10 cellular contexts compared by ENCODE assay signal in genomic region chr17:57612202-57613071, GRCh38.
DNase-seq lines count a peak whose midpoint lies in the region; ATAC-seq lines count a peak whose summit lies in the region.
"Had no signal": no experiment of that assay in that cellular context is flagged by ENCODE, and none has a peak within 500 bp of the region (broad histone marks: within the 10 kb centered on the region; RNA-seq: fewer than 3 reads in every experiment).

No MANE protein-coding gene starts in this region.

- H3K9me3 Mint-ChIP-seq in activated T-cell treated with anti-CD3 and anti-CD28 coated beads, Interleukin-2, amount 50 U/mL, for 4 hours: no peaks in the 10 kb centered on the region
- no peaks in the 10 kb centered on the region for H3K9me3 Mint-ChIP-seq in stimulated activated naive CD8-positive, alpha-beta T cell treated with anti-CD3 and anti-CD28 coated beads, Interleukin-15, Interleukin-2, amounts not matched to agents 100 ng/mL and 50 ng/mL, for 24 hours

- H3K4me3 Mint-ChIP-seq in activated T-cell treated with anti-CD3 and anti-CD28 coated beads, Interleukin-2, amount 50 U/mL, for 4 hours: no peak overlapping the region
- H3K4me3 Mint-ChIP-seq in stimulated activated naive CD8-positive, alpha-beta T cell treated with anti-CD3 and anti-CD28 coated beads, Interleukin-15, Interleukin-2, amounts not matched to agents 100 ng/mL and 50 ng/mL, for 24 hours: no peak overlapping the region

- H3K36me3 Mint-ChIP-seq in activated T-cell treated with anti-CD3 and anti-CD28 coated beads, Interleukin-2, amount 50 U/mL, for 4 hours (ENCODE audit: insufficient read depth): peaks cover 10% of the 10 kb centered on the region
- peaks cover 13% of the 10 kb centered on the region for H3K36me3 Mint-ChIP-seq in stimulated activated naive CD8-positive, alpha-beta T cell treated with anti-CD3 and anti-CD28 coated beads, Interleukin-15, Interleukin-2, amounts not matched to agents 100 ng/mL and 50 ng/mL, for 24 hours (ENCODE audit: low read depth)

- ATAC-seq in activated T-cell treated with anti-CD3 and anti-CD28 coated beads, Interleukin-2, amount 50 U/mL, for 4 hours: peak; percentile 38 to 40
- ATAC-seq in HG02973 (IDR thresholded peaks at IDR 0.05; ENCODE audit: unreplicated experiment) (no peak), HG03039 (IDR thresholded peaks at IDR 0.05; ENCODE audit: unreplicated experiment) (no peak)
- ATAC-seq: gastrocnemius medialis had no signal

- H3K27ac Mint-ChIP-seq in stimulated activated naive CD8-positive, alpha-beta T cell treated with anti-CD3 and anti-CD28 coated beads, Interleukin-15, Interleukin-2, amounts not matched to agents 100 ng/mL and 50 ng/mL, for 24 hours: peak overlapping the region; percentile 61

- no peak for DNase-seq in activated T-cell treated with anti-CD3 and anti-CD28 coated beads, Interleukin-2, amount 50 U/mL, for 4 hours
- no peak for DNase-seq in activated T-cell treated with anti-CD3 and anti-CD28 coated beads, Interleukin-2, amount 50 U/mL, for 48 hours
- peak; percentile 46 for DNase-seq in NCI-H510A (lab: John Stamatoyannopoulos, UW)
- DNase-seq in dermis blood vessel endothelial cell: peak; percentile 70
- no peak for DNase-seq in KG1 (lab: John Stamatoyannopoulos, UW)
- DNase-seq: activated gamma-delta T cell, gastrocnemius medialis had no signal

- no peaks in the 10 kb centered on the region for H3K27me3 Mint-ChIP-seq in activated T-cell treated with anti-CD3 and anti-CD28 coated beads, Interleukin-2, amount 50 U/mL, for 4 hours (ENCODE audit: low read depth)
- no peaks in the 10 kb centered on the region for H3K27me3 Mint-ChIP-seq in stimulated activated naive CD8-positive, alpha-beta T cell treated with anti-CD3 and anti-CD28 coated beads, Interleukin-15, Interleukin-2, amounts not matched to agents 100 ng/mL and 50 ng/mL, for 24 hours

- peaks cover 29% of the 10 kb centered on the region for H3K4me1 Mint-ChIP-seq in activated T-cell treated with anti-CD3 and anti-CD28 coated beads, Interleukin-2, amount 50 U/mL, for 4 hours (ENCODE audit: low read depth)
- peaks cover 45% of the 10 kb centered on the region for H3K4me1 Mint-ChIP-seq in stimulated activated naive CD8-positive, alpha-beta T cell treated with anti-CD3 and anti-CD28 coated beads, Interleukin-15, Interleukin-2, amounts not matched to agents 100 ng/mL and 50 ng/mL, for 24 hours (ENCODE audit: low read depth)

Comparison
In these comparisons a context has a peak if more than half of its experiments do, and no peak if none do; other contexts are left out.
1. ATAC-seq: peak in activated T-cell treated with anti-CD3 and anti-CD28 coated beads, Interleukin-2, amount 50 U/mL, for 4 hours (2 of 2); none in HG02973 (single experiment) and HG03039 (single experiment).
2. DNase-seq: peak in NCI-H510A (single experiment) and dermis blood vessel endothelial cell (single experiment); none in activated T-cell treated with anti-CD3 and anti-CD28 coated beads, Interleukin-2, amount 50 U/mL, for 4 hours (single experiment), activated T-cell treated with anti-CD3 and anti-CD28 coated beads, Interleukin-2, amount 50 U/mL, for 48 hours (0 of 2) and KG1 (single experiment).